In the genomic region with DNA sequence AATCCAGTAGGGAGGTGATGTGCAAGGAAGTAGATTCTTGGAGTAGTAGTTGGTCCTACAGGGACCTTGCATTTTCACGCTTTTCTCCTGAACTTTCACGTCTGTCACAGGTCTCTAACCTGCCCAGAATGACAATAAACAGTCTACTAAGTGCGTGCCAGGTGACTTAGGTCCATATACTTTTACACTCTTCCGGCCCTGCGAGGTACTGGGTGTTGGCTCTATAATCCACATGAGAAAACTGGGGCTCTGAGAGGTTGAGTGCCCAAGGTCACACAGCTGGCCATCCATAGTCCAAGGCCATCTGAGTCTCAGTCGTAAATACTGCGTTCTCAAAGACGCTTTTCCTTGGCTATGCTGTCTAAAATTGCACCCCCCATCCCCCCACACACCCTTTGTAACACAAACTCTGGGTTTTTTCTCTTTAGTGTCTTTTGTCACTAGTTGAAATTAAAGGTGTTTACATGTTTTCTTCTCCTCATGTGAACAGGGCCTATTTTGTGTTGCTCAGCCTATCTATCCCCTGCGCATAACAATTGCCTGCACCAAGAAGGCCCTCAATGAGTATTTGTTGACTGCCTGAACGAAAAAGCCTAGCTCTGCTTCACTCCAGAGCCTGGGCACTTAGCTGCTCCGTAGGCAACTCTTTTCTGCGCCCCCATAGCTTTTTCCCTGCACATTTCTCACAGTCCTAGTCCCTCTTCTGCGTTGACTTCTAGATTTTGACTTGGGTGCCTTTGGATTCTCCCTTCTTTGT, we compare ENCODE assay signal across 8 cellular contexts. TPM values are rescaled to one million over a fixed set of nuclear protein-coding genes. Genes with fewer than 3 reads are reported as not detected.
A peak's percentile ranks its signal among the peaks of the same experiment; 100 is the strongest.
DNase-seq lines count a peak whose midpoint lies in the region; ATAC-seq, FAIRE-seq and TF ChIP-seq lines count a peak whose summit lies in the region.

No MANE protein-coding gene starts in this region.

- peak overlapping the region; percentile 96 for H3K4me3 Mint-ChIP-seq in natural killer cell

- no peak for TF ChIP-seq POLR2A in A549 (IDR thresholded peaks at IDR 0.05; ENCODE audit: low read length)

- H3K36me3 ChIP-seq in ectodermal cell (ENCODE audit: control insufficient read depth, insufficient read depth, low read length), result peaks cover 16% of the 10 kb centered on the region

- no peak for TF ChIP-seq EP300 in A549 (IDR thresholded peaks at IDR 0.05)

- POLR2A ChIA-PET in A549 (lab: Yijun Ruan, JAX), result interaction anchor here (0.7 to 1.0 kb wide), 2 partner anchors 10 to 39 kb away, joined by 3 read pairs; no protein-coding TSS in a partner anchor
- POLR2A ChIA-PET in GM10248 (lab: Yijun Ruan, JAX), result interaction anchor here (0.5 to 1.2 kb wide), 2 partner anchors 11 to 1748 kb away, joined by 3 to 4 read pairs; no protein-coding TSS in a partner anchor

- intact Hi-C loops in natural killer cell (cut with micrococcal nuclease) (no loop called here), head of caudate nucleus (cut with DNase I) (no loop called here)

- no peak for FAIRE-seq in A549 (lab: Jason Lieb, UNC)

- TF ChIP-seq CTCF in A549 (IDR thresholded peaks at IDR 0.05), result no peak
- no peak for TF ChIP-seq CTCF in natural killer cell (IDR thresholded peaks at IDR 0.05)
- no peak for TF ChIP-seq CTCF in GM10248 (IDR thresholded peaks at IDR 0.05; ENCODE audit: control extremely low read depth, extremely low read depth, low read depth, missing control alignments)

- H3K4me3 ChIP-seq in A549 (peak overlapping the region; percentile 80), ectodermal cell (ENCODE audit: insufficient read depth, low read depth, low read length) (peak overlapping the region; percentile 93)

- H3K4me1 ChIP-seq in A549 (peaks cover 23% of the 10 kb centered on the region; the same call in 2 of the 3 replicates), ectodermal cell (ENCODE audit: control insufficient read depth, insufficient read depth, low read length) (peaks cover 5% of the 10 kb centered on the region)

- no peak for DNase-seq in A549 (ENCODE audit: low read depth in 1 of 2, low spot score in 1 of 2)
- peak; percentile 32 for DNase-seq in NCI-H69 (lab: John Stamatoyannopoulos, UW)
- DNase-seq in natural killer cell, result no peak
- DNase-seq in head of caudate nucleus, result no peak
- no peak for DNase-seq in GM10248 (ENCODE audit: extremely low spot score)

- H3K9me3 ChIP-seq in A549, result no peaks in the 10 kb centered on the region
- H3K9me3 ChIP-seq in ectodermal cell (ENCODE audit: control insufficient read depth, low read length), result no peaks in the 10 kb centered on the region

- no peaks in the 10 kb centered on the region for H3K9me3 Mint-ChIP-seq in natural killer cell

- CTCF ChIA-PET in A549 (lab: Yijun Ruan, JAX) (interaction anchor here (0.5 kb wide), 1 partner anchor 586 kb away, joined by 4 read pairs; no protein-coding TSS in a partner anchor), GM10248 (lab: Yijun Ruan, JAX) (interaction anchor here (1.1 to 2.6 kb wide), 2 partner anchors 15 to 570 kb away, joined by 3 to 14 read pairs; no protein-coding TSS in a partner anchor)

- H3K27ac ChIP-seq in A549, result peak overlapping the region; percentile 83 to 98
- no peak overlapping the region for H3K27ac ChIP-seq in ectodermal cell (ENCODE audit: insufficient read depth, low read depth, low read length, poor library complexity, severe bottlenecking)

- 36% methylated on average over 13 of the region's 13 CpGs for WGBS in A549 (ENCODE audit: missing lambda C conversion rate)
- WGBS in ectodermal cell, 2 experiments, result 22 to 25% methylated on average over 13 of the region's 13 CpGs

- H3K36me3 Mint-ChIP-seq in natural killer cell, result no peaks in the 10 kb centered on the region

- no peak for TF ChIP-seq RAD21 in A549 (conservative IDR thresholded peaks at IDR 0.05 in 1 of 2, IDR thresholded peaks at IDR 0.05 in 1 of 2)

- H3K27ac Mint-ChIP-seq in natural killer cell, result peak overlapping the region; percentile 58 to 91

- H3K27me3 ChIP-seq in ectodermal cell (ENCODE audit: control insufficient read depth, insufficient read depth, low read length, poor library complexity, severe bottlenecking), result peaks cover 12% of the 10 kb centered on the region

- ATAC-seq in A549 (peak; percentile 12; a peak in 3 of 6 replicates), GM19452 (IDR thresholded peaks at IDR 0.05; ENCODE audit: unreplicated experiment) (peak; percentile 8), natural killer cell (peak in 1 of 3 donors; percentile 1), HG03469 (IDR thresholded peaks at IDR 0.05; ENCODE audit: unreplicated experiment) (no peak)

- H3K4me1 Mint-ChIP-seq in natural killer cell, result peaks cover 54 to 58% of the 10 kb centered on the region in 2 donors

- H3K4me2 ChIP-seq in A549, result peak overlapping the region; percentile 90

- H3K27me3 Mint-ChIP-seq in natural killer cell (ENCODE audit: low read depth in 2 of 2), result peaks cover 9 to 12% of the 10 kb centered on the region in 2 donors

TF ChIP-seq in A549, 52 proteins besides CTCF, POLR2A, EP300 and RAD21:
- no peak for TF ChIP-seq CBX8 (IDR thresholded peaks at IDR 0.05)
- TF ChIP-seq KDM5A (IDR thresholded peaks at IDR 0.05), result no peak; the same call in 1 of the 2 replicates
- TF ChIP-seq MAX (IDR thresholded peaks at IDR 0.05), result no peak
- no peak for TF ChIP-seq HOXB13 (CRISPR knock-in tag; IDR thresholded peaks at IDR 0.05; ENCODE audit: low read depth)
- TF ChIP-seq MYC (IDR thresholded peaks at IDR 0.05; ENCODE audit: borderline replicate concordance, low read length), result no peak
- TF ChIP-seq, protein P1, sequence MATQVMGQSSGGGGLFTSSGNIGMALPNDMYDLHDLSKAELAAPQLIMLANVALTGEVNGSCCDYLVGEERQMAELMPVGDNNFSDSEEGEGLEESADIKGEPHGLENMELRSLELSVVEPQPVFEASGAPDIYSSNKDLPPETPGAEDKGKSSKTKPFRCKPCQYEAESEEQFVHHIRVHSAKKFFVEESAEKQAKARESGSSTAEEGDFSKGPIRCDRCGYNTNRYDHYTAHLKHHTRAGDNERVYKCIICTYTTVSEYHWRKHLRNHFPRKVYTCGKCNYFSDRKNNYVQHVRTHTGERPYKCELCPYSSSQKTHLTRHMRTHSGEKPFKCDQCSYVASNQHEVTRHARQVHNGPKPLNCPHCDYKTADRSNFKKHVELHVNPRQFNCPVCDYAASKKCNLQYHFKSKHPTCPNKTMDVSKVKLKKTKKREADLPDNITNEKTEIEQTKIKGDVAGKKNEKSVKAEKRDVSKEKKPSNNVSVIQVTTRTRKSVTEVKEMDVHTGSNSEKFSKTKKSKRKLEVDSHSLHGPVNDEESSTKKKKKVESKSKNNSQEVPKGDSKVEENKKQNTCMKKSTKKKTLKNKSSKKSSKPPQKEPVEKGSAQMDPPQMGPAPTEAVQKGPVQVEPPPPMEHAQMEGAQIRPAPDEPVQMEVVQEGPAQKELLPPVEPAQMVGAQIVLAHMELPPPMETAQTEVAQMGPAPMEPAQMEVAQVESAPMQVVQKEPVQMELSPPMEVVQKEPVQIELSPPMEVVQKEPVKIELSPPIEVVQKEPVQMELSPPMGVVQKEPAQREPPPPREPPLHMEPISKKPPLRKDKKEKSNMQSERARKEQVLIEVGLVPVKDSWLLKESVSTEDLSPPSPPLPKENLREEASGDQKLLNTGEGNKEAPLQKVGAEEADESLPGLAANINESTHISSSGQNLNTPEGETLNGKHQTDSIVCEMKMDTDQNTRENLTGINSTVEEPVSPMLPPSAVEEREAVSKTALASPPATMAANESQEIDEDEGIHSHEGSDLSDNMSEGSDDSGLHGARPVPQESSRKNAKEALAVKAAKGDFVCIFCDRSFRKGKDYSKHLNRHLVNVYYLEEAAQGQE (IDR thresholded peaks at IDR 0.05), result no peak
- TF ChIP-seq NPAS2 (CRISPR knock-in tag; IDR thresholded peaks at IDR 0.05; ENCODE audit: borderline replicate concordance), result no peak

RNA-seq across cellular contexts. Expression of gene SFXN1, which starts 0.9 kb away (rescaled TPM):
- 190 and 199 TPM in 2 replicates for polyA plus RNA-seq in A549 (2011; rRNA removed)
- polyA plus RNA-seq in A549 (2012; cell fraction: cytosol; rRNA removed), result 108 and 126 TPM in 2 replicates
- 60.2 and 71.0 TPM in 2 replicates for polyA plus RNA-seq in A549 (2012; cell fraction: nucleus; rRNA removed)
- polyA plus RNA-seq in A549 (2017; fragmentation: RNase III; extraction: RNeasy Plus Mini Kit Qiagen cat#74134 plus additional on column Dnase treatment), result 76.9 to 79.6 TPM (median 79.5 TPM) in 3 replicates
- 209 and 241 TPM in 2 replicates for polyA minus RNA-seq in A549 (2011; rRNA and poly(A)+ RNA removed)
- 95.7 TPM for polyA plus RNA-seq in ectodermal cell (2013, experiment 1 of 4)
- polyA plus RNA-seq in ectodermal cell (2013, experiment 2 of 4), result 104 TPM
- polyA plus RNA-seq in ectodermal cell (2013, experiment 3 of 4), result 81.4 TPM
- 91.3 TPM for polyA plus RNA-seq in ectodermal cell (2013, experiment 4 of 4)
- 10 to 100 TPM; 30.3 to 55.2 (median 44.0) TPM for total RNA-seq in natural killer cell

RNA-seq across cellular contexts. Expression of gene DRD1, which starts 35.3 kb away (rescaled TPM):
- polyA plus RNA-seq in A549 (2011; rRNA removed), result 5.7 and 6.6 TPM in 2 replicates
- 1.6 and 2.0 TPM in 2 replicates for polyA plus RNA-seq in A549 (2012; cell fraction: cytosol; rRNA removed)
- polyA plus RNA-seq in A549 (2012; cell fraction: nucleus; rRNA removed), result 4.5 and 5.5 TPM in 2 replicates
- polyA plus RNA-seq in A549 (2017; fragmentation: RNase III; extraction: RNeasy Plus Mini Kit Qiagen cat#74134 plus additional on column Dnase treatment), result 0.85 to 0.90 TPM (median 0.87 TPM) in 3 replicates
- 7.0 and 9.8 TPM in 2 replicates for polyA minus RNA-seq in A549 (2011; rRNA and poly(A)+ RNA removed)
- not detected for polyA plus RNA-seq in ectodermal cell (2013, experiment 1 of 4)
- polyA plus RNA-seq in ectodermal cell (2013, experiment 2 of 4), result not detected
- polyA plus RNA-seq in ectodermal cell (2013, experiment 3 of 4), result 0.16 TPM
- 0.08 TPM for polyA plus RNA-seq in ectodermal cell (2013, experiment 4 of 4)
- not detected for total RNA-seq in natural killer cell
